ENCODE assay signal across 16 cellular contexts in genomic region chr9:95229230-95229933, GRCh38.
"Had no signal": no experiment of that assay in that cellular context is flagged by ENCODE, and none has a peak within 500 bp of the region (broad histone marks: within the 10 kb centered on the region; RNA-seq: fewer than 3 reads in every experiment).

No MANE protein-coding gene starts in this region.

- ATAC-seq: activated CD4-positive, alpha-beta T cell treated with anti-CD3 and anti-CD28 coated beads for 36 hours; gastrocnemius medialis; heart right ventricle; left cardiac atrium had no signal

- H3K36me3 ChIP-seq: breast epithelium, gastrocnemius medialis, heart right ventricle, thyroid gland had no signal

- H3K27ac ChIP-seq: breast epithelium, gastrocnemius medialis, heart right ventricle, thyroid gland had no signal

- H3K9me3 ChIP-seq: breast epithelium, gastrocnemius medialis, thyroid gland had no signal

- H3K27me3 ChIP-seq: breast epithelium, gastrocnemius medialis, heart right ventricle, thyroid gland had no signal

- FAIRE-seq: astrocyte, endometrium, urothelium cell line had no signal

- H3K4me1 ChIP-seq: breast epithelium, gastrocnemius medialis, heart right ventricle, thyroid gland had no signal

- H3K4me3 ChIP-seq: breast epithelium, gastrocnemius medialis, heart right ventricle, lung, thyroid gland had no signal

- DNase-seq: activated CD4-positive, alpha-beta T cell treated with anti-CD3 and anti-CD28 coated beads for 36 hours; activated CD4-positive, alpha-beta T cell treated with anti-CD3 and anti-CD28 coated beads, Interleukin-2, amount 50 U/mL, for 48 hours; activated gamma-delta T cell; cortex of kidney; gastrocnemius medialis; heart right ventricle; left cardiac atrium; occipital lobe; stimulated activated CD4-positive, alpha-beta T cell treated with anti-CD3 and anti-CD28 coated beads, Interleukin-2, amount 100 ng/mL, for 24 hours; stimulated activated naive CD4-positive, alpha-beta T cell treated with Interleukin-2 at 50 U/mL for 16 hours; thyroid gland had no signal
